In genomic region chr11:122874991-122875390, GRCh38 we compare ENCODE assay signal across 22 cellular contexts. TPM values are rescaled to one million over a fixed set of nuclear protein-coding genes. Genes with fewer than 3 reads are reported as not detected.
DNase-seq lines count a peak whose midpoint lies in the region; ATAC-seq and TF ChIP-seq lines count a peak whose summit lies in the region.
"Had no signal": no experiment of that assay in that cellular context is flagged by ENCODE, and none has a peak within 500 bp of the region (broad histone marks: within the 10 kb centered on the region; RNA-seq: fewer than 3 reads in every experiment).

No MANE protein-coding gene starts in this region.

- no peaks in the 10 kb centered on the region for H3K27me3 ChIP-seq in right lobe of liver
- H3K27me3 ChIP-seq: breast epithelium, tibial nerve had no signal

- no peaks in the 10 kb centered on the region for H3K9me3 ChIP-seq in right lobe of liver
- H3K9me3 ChIP-seq: breast epithelium, tibial nerve had no signal

- H3K4me3 Mint-ChIP-seq in memory B cell, result peak overlapping the region; percentile 72
- H3K4me3 Mint-ChIP-seq: activated naive CD8-positive, alpha-beta T cell; activated T-cell treated with anti-CD3 and anti-CD28 coated beads, Interleukin-2, amount 50 U/mL, for 24 hours had no signal

- H3K27me3 Mint-ChIP-seq in memory B cell, result no peaks in the 10 kb centered on the region
- H3K27me3 Mint-ChIP-seq: activated naive CD8-positive, alpha-beta T cell; activated T-cell treated with anti-CD3 and anti-CD28 coated beads, Interleukin-2, amount 50 U/mL, for 24 hours had no signal

- H3K27ac Mint-ChIP-seq in memory B cell, result no peak overlapping the region
- H3K27ac Mint-ChIP-seq: activated naive CD8-positive, alpha-beta T cell; activated T-cell treated with anti-CD3 and anti-CD28 coated beads, Interleukin-2, amount 50 U/mL, for 24 hours had no signal

- no peak for TF ChIP-seq CTCF in GM20000 (IDR thresholded peaks at IDR 0.05; ENCODE audit: extremely low read depth, missing control alignments)
- TF ChIP-seq CTCF in right lobe of liver (IDR thresholded peaks at IDR 0.05), result no peak

- no peaks in the 10 kb centered on the region for H3K9me3 Mint-ChIP-seq in memory B cell
- H3K9me3 Mint-ChIP-seq: activated T-cell treated with anti-CD3 and anti-CD28 coated beads, Interleukin-2, amount 50 U/mL, for 24 hours had no signal

- TF ChIP-seq POLR2A in GM18505 (IDR thresholded peaks at IDR 0.05; ENCODE audit: borderline replicate concordance, extremely low read depth, insufficient read depth, insufficient read length) (no peak), right lobe of liver (IDR thresholded peaks at IDR 0.05) (no peak)

- 85% methylated on average over 4 of the region's 7 CpGs for WGBS in right lobe of liver (ENCODE audit: insufficient coverage, low coverage, low lambda C conversion rate, missing lambda C conversion rate)

- H3K36me3 ChIP-seq in right lobe of liver, result no peaks in the 10 kb centered on the region
- H3K36me3 ChIP-seq: breast epithelium, tibial nerve had no signal

- DNase-seq in memory B cell (ENCODE audit: low spot score in 2 of 2) (no peak), GM20000 (ENCODE audit: low spot score) (no peak), ecto neural progenitor cell (ENCODE audit: low spot score) (no peak), right lobe of liver (no peak)
- DNase-seq: activated T-cell treated with anti-CD3 and anti-CD28 coated beads, Interleukin-2, amount 50 U/mL, for 24 hours; erythroblast; GF-D8; KBM-7; NCI-H1092; NCI-H82; stimulated activated CD4-positive, alpha-beta T cell treated with anti-CD3 and anti-CD28 coated beads, Interleukin-4, amount 100 ng/mL, for 24 hours had no signal

- ATAC-seq in GM18517 (IDR thresholded peaks at IDR 0.05; ENCODE audit: unreplicated experiment) (peak; percentile 73), GM21529 (IDR thresholded peaks at IDR 0.05; ENCODE audit: unreplicated experiment) (peak; percentile 87), HG03103 (IDR thresholded peaks at IDR 0.05; ENCODE audit: low read depth, unreplicated experiment) (peak; percentile 78), memory B cell (ENCODE audit: low read depth) (peak; percentile 53), GM18505 (IDR thresholded peaks at IDR 0.05; ENCODE audit: unreplicated experiment) (no peak), right lobe of liver (no peak)

- H3K27ac ChIP-seq in right lobe of liver, result no peak overlapping the region
- H3K27ac ChIP-seq: breast epithelium, skin epidermis, tibial nerve had no signal

- no peaks in the 10 kb centered on the region for H3K4me1 ChIP-seq in right lobe of liver
- H3K4me1 ChIP-seq: breast epithelium, tibial nerve had no signal

- H3K4me1 Mint-ChIP-seq in memory B cell, result peaks cover 16% of the 10 kb centered on the region

- H3K4me3 ChIP-seq in right lobe of liver, result no peak overlapping the region
- H3K4me3 ChIP-seq: breast epithelium, skin epidermis, tibial nerve had no signal

- H3K36me3 Mint-ChIP-seq in memory B cell, result no peaks in the 10 kb centered on the region

- intact Hi-C loops in right lobe of liver (cut with DNase I), result loop anchor here in 1 of 2 donors (10.0 kb wide), 1 partner anchor 150 kb away; no protein-coding TSS in a partner anchor

RNA-seq across cellular contexts. Expression of gene JHY, which starts 7.6 kb away (rescaled TPM):
- total RNA-seq in right lobe of liver, result under 1 TPM in 5 of 6 experiments, not detected in 1; 0.10 to 0.37 (median 0.22) TPM

RNA-seq across cellular contexts. Expression of gene CRTAM, which starts 36.7 kb away (rescaled TPM):
- under 1 TPM in 5 of 6 experiments, not detected in 1; 0.11 to 0.26 (median 0.25) TPM for total RNA-seq in right lobe of liver
- total RNA-seq: dermis microvascular lymphatic vessel endothelial cell, glomerular endothelial cell, osteocyte had no signal

Comparison
In these comparisons a context has a peak if more than half of its experiments do, and no peak if none do; other contexts are left out.
1. ATAC-seq: peak in GM18517 (single experiment), GM21529 (single experiment), HG03103 (single experiment) and memory B cell (single experiment); none in GM18505 (single experiment) and right lobe of liver (0 of 4).